In genomic region chr16:21645261-21645721, GRCh38 we compare ENCODE assay signal across 10 cellular contexts. TPM values are rescaled to one million over a fixed set of nuclear protein-coding genes. Genes with fewer than 3 reads are reported as not detected.
A peak's percentile ranks its signal among the peaks of the same experiment; 100 is the strongest.
DNase-seq lines count a peak whose midpoint lies in the region; TF ChIP-seq lines count a peak whose summit lies in the region.
"Had no signal": no experiment of that assay in that cellular context is flagged by ENCODE, and none has a peak within 500 bp of the region (broad histone marks: within the 10 kb centered on the region; RNA-seq: fewer than 3 reads in every experiment).

No MANE protein-coding gene starts in this region.

- peak overlapping the region; percentile 96 for H3K27ac ChIP-seq in SU-DHL-6 (ENCODE audit: low read depth, low read length)
- H3K27ac ChIP-seq in sigmoid colon, result peak overlapping the region; percentile 49 to 55 (median 50)
- H3K27ac ChIP-seq: 22Rv1 had no signal

- intact Hi-C loops in sigmoid colon (cut with DNase I), result no loop called here
- intact Hi-C loops in lower leg skin (cut with DNase I; ENCODE audit: low total_unique reads), result no loop called here

- H3K36me3 ChIP-seq in SU-DHL-6 (ENCODE audit: low read length) (no peaks in the 10 kb centered on the region), sigmoid colon (peaks cover 0 to 3% (median 0%) of the 10 kb centered on the region in 4 donors)

- peak; percentile 27 for DNase-seq in NK-92 treated with Interleukin-12 subunit alpha and Interleukin-12 subunit beta, amount 100 ng/mL, for 24 hours (lab: John Stamatoyannopoulos, UW)
- no peak for DNase-seq in NK-92 (lab: John Stamatoyannopoulos, UW; ENCODE audit: unreplicated experiment)
- DNase-seq in dermis blood vessel endothelial cell, result peak; percentile 33
- no peak for DNase-seq in sigmoid colon
- DNase-seq in HCEC 1CT, result no peak
- no peak for DNase-seq in NCI-H2196 (lab: John Stamatoyannopoulos, UW; ENCODE audit: unreplicated experiment)
- no peak for DNase-seq in lower leg skin (ENCODE audit: low spot score in 2 of 2)

- H3K27me3 ChIP-seq in SU-DHL-6 (ENCODE audit: low read length) (no peaks in the 10 kb centered on the region), sigmoid colon (no peaks in the 10 kb centered on the region)

- no peak for TF ChIP-seq EP300 in sigmoid colon (IDR thresholded peaks at IDR 0.05)

- no peak overlapping the region for H2AFZ ChIP-seq in SU-DHL-6 (ENCODE audit: low read depth, low read length, severe bottlenecking)

- H3K4me2 ChIP-seq in SU-DHL-6 (ENCODE audit: low read depth, low read length, poor library complexity, severe bottlenecking), result peak overlapping the region; percentile 76

- no peaks in the 10 kb centered on the region for H4K20me1 ChIP-seq in SU-DHL-6 (ENCODE audit: low read depth, low read length)

- H3K4me3 ChIP-seq in SU-DHL-6 (ENCODE audit: insufficient read depth, low read length, poor library complexity, severe bottlenecking) (peak overlapping the region; percentile 43), sigmoid colon (peak overlapping the region in 3 of 4 donors; percentile 23 to 33 (median 30)), lower leg skin (ENCODE audit: low read depth, poor library complexity, severe bottlenecking) (no peak overlapping the region)

- H3K4me1 ChIP-seq in sigmoid colon, result peaks cover 0 to 25% (median 8%) of the 10 kb centered on the region in 4 donors

- no peak for TF ChIP-seq CTCF in SU-DHL-6 (IDR thresholded peaks at IDR 0.05; ENCODE audit: insufficient read depth, low read length, poor library complexity, severe bottlenecking)
- no peak for TF ChIP-seq CTCF in sigmoid colon (IDR thresholded peaks at IDR 0.05)
- no peak for TF ChIP-seq CTCF in lower leg skin (IDR thresholded peaks at IDR 0.05)

- H3F3A ChIP-seq in SU-DHL-6 (ENCODE audit: insufficient read depth), result peaks cover 54% of the 10 kb centered on the region

- 43 to 82% methylated on average over 9 of the region's 9 CpGs for whole genome bisulfite sequencing in sigmoid colon, 2 donors
- WGBS in lower leg skin, 2 donors, result 69 to 81% methylated on average over 9 of the region's 9 CpGs

- peak overlapping the region; percentile 47 for H3K9ac ChIP-seq in SU-DHL-6 (ENCODE audit: low read length)

- no peaks in the 10 kb centered on the region for H3K9me3 ChIP-seq in SU-DHL-6 (ENCODE audit: insufficient read depth, low read length)
- H3K9me3 ChIP-seq in sigmoid colon, result no peaks in the 10 kb centered on the region

- TF ChIP-seq POLR2A in sigmoid colon (IDR thresholded peaks at IDR 0.05), result no peak
- TF ChIP-seq POLR2A in lower leg skin (IDR thresholded peaks at IDR 0.05), result no peak

- H3K79me2 ChIP-seq in SU-DHL-6 (ENCODE audit: insufficient read depth, low read length), result no peaks in the 10 kb centered on the region

- no peaks in the 10 kb centered on the region for H3K9me2 ChIP-seq in SU-DHL-6 (replicated peaks; ENCODE audit: insufficient read depth, low read length)

RNA-seq across cellular contexts. Expression of gene IGSF6, which starts 7.1 kb away (rescaled TPM):
- not detected in 2 replicates for total RNA-seq in dermis blood vessel endothelial cell
- total RNA-seq in sigmoid colon, result 1 to 10 TPM in 3 of 4 donors, under 1 TPM in 1; 0.83 to 3.9 (median 1.5) TPM
- 10 to 100 TPM in 1 of 3 donors, 1 to 10 TPM in 2; 3.0 to 14.1 (median 6.7) TPM for polyA plus RNA-seq in sigmoid colon
- under 1 TPM; 0.30 to 0.71 (median 0.51) TPM for total RNA-seq in lower leg skin
- total RNA-seq: SK-MEL-5 had no signal

RNA-seq across cellular contexts. Expression of gene OTOA, which starts 18.5 kb away (rescaled TPM):
- total RNA-seq in dermis blood vessel endothelial cell, result 0.09 TPM in 1 of 2 replicates, not detected in the other
- under 1 TPM in 2 of 4 donors, not detected in 2; 0.14 to 0.83 TPM for total RNA-seq in sigmoid colon
- under 1 TPM; 0.22 to 0.60 (median 0.46) TPM for polyA plus RNA-seq in sigmoid colon
- total RNA-seq in lower leg skin, result not detected
- total RNA-seq: SK-MEL-5 had no signal

RNA-seq across cellular contexts. Expression of gene METTL9, which starts 45.9 kb away (rescaled TPM):
- 200 and 265 TPM in 2 replicates for total RNA-seq in dermis blood vessel endothelial cell
- 100 to 1,000 TPM; 108 to 155 (median 122) TPM for total RNA-seq in sigmoid colon
- polyA plus RNA-seq in sigmoid colon, result 10 to 100 TPM; 56.0 to 84.7 (median 82.8) TPM
- 100 to 1,000 TPM; 128 to 162 (median 140) TPM for total RNA-seq in lower leg skin

Comparison
In these comparisons a context has a peak if more than half of its experiments do, and no peak if none do; other contexts are left out.
1. DNase-seq: peak in NK-92 treated with Interleukin-12 subunit alpha and Interleukin-12 subunit beta, amount 100 ng/mL, for 24 hours (single experiment) and dermis blood vessel endothelial cell (single experiment); none in NK-92 (single experiment), sigmoid colon (single experiment), HCEC 1CT (single experiment), NCI-H2196 (single experiment) and lower leg skin (0 of 2).